ENCODE assay signal across 12 cellular contexts in genomic region chr6:13872681-13873080, GRCh38. TPM values are rescaled to one million over a fixed set of nuclear protein-coding genes. Genes with fewer than 3 reads are reported as not detected.
DNase-seq lines count a peak whose midpoint lies in the region; ATAC-seq, FAIRE-seq and TF ChIP-seq lines count a peak whose summit lies in the region.
"Had no signal": no experiment of that assay in that cellular context is flagged by ENCODE, and none has a peak within 500 bp of the region (broad histone marks: within the 10 kb centered on the region; RNA-seq: fewer than 3 reads in every experiment).

No MANE protein-coding gene starts in this region.

- intact Hi-C loops in Caco-2 (cut with micrococcal nuclease; ENCODE audit: unreplicated experiment) (loop anchor here (1.0 to 2.0 kb wide), 4 partner anchors 9 to 77 kb away; partner anchors contain the start of gene MCUR1), mucosa of descending colon (cut with DNase I, micrococcal nuclease) (no loop called here)

- peaks cover 17% of the 10 kb centered on the region for H3K4me1 ChIP-seq in Caco-2
- H3K4me1 ChIP-seq in mucosa of descending colon (ENCODE audit: low read depth) = peaks cover 10% of the 10 kb centered on the region

- no peak for ATAC-seq in WTC11
- peak; percentile 21 for ATAC-seq in mucosa of descending colon

- BruUV-seq in Caco-2 (replicated peaks; lab: Mats Ljungman, UMichigan) = no TSS peak

- no peak for DNase-seq in Caco-2
- no peak for DNase-seq in WTC11 (ENCODE audit: low spot score)
- no peak for DNase-seq in mucosa of descending colon
- DNase-seq in NCI-H1417 treated with DMSO at 0.1 percent for 48 hours (lab: John Stamatoyannopoulos, UW) = no peak
- no peak for DNase-seq in NCI-H524 treated with DMSO at 0.1 percent for 48 hours (lab: John Stamatoyannopoulos, UW)
- no peak for DNase-seq in frontal cortex (ENCODE audit: low spot score in 2 of 2)
- no peak for DNase-seq in stimulated activated naive CD4-positive, alpha-beta T cell treated with Interleukin-2 at 50 U/mL for 16 hours (lab: John Stamatoyannopoulos, UW)
- DNase-seq: DND-41, HCEC 1CT, NCI-H446, SK-N-SH had no signal

- H3K4me3 Mint-ChIP-seq in Caco-2 (ENCODE audit: unreplicated experiment) (peak overlapping the region; percentile 75), WTC11 (peak overlapping the region; percentile 66)

- FAIRE-seq in frontal cortex (lab: Jason Lieb, UNC) = no peak

- CTCF ChIA-PET in Caco-2 (lab: Charles Lee) = interaction anchor here (2.3 kb wide), 1 partner anchor 59 kb away, joined by 9 read pairs; the partner anchor contains the start of gene MCUR1
- CTCF ChIA-PET in WTC11 (lab: Charles Lee) = interaction anchor here (1.6 to 1.7 kb wide), 2 partner anchors 52 to 174 kb away, joined by 5 to 7 read pairs; partner anchors contain the start of gene RNF182

- POLR2A ChIA-PET in Caco-2 (lab: Charles Lee) (interaction anchor here (1.4 kb wide), 1 partner anchor 298 kb away, joined by 5 read pairs; the partner anchor contains the start of gene SIRT5), WTC11 (lab: Charles Lee) (interaction anchor here (1.7 kb wide), 1 partner anchor 11 kb away, joined by 6 read pairs; no protein-coding TSS in a partner anchor)

- peak overlapping the region; percentile 53 for H3K4me3 ChIP-seq in Caco-2 (ENCODE audit: low read depth, low read length)
- H3K4me3 ChIP-seq in mucosa of descending colon = no peak overlapping the region

- peak overlapping the region; percentile 75; the same call in 1 of the 2 replicates for H3K27ac ChIP-seq in C4-2B

- peaks cover 14% of the 10 kb centered on the region for H3K4me1 Mint-ChIP-seq in Caco-2 (ENCODE audit: low read depth, unreplicated experiment)
- H3K4me1 Mint-ChIP-seq in WTC11 = peaks cover 21% of the 10 kb centered on the region

- peaks cover 14% of the 10 kb centered on the region for H3K36me3 Mint-ChIP-seq in Caco-2 (ENCODE audit: insufficient read depth, unreplicated experiment)
- 0 out of 2 replicates have a peak, but pooled peaks cover 2% of the 10 kb centered on the region for H3K36me3 Mint-ChIP-seq in WTC11

- TF ChIP-seq CTCF in C4-2B (conservative IDR thresholded peaks at IDR 0.05) (no peak), Caco-2 (IDR thresholded peaks at IDR 0.05; ENCODE audit: insufficient read depth in 1 of 2, low read depth in 1 of 2, low read length in 1 of 2, severe bottlenecking in 1 of 2, unreplicated experiment in 1 of 2) (no peak), WTC11 (IDR thresholded peaks at IDR 0.05) (no peak), mucosa of descending colon (IDR thresholded peaks at IDR 0.05) (no peak)

- H3K27me3 Mint-ChIP-seq in Caco-2 (ENCODE audit: insufficient read depth, unreplicated experiment) = no peaks in the 10 kb centered on the region
- peaks cover 27% of the 10 kb centered on the region for H3K27me3 Mint-ChIP-seq in WTC11 (ENCODE audit: low read depth)

- H3K9me3 ChIP-seq in Caco-2 = no peaks in the 10 kb centered on the region
- H3K9me3 ChIP-seq in mucosa of descending colon = no peaks in the 10 kb centered on the region
- H3K9me3 ChIP-seq: SK-N-SH had no signal

- no peaks in the 10 kb centered on the region for H3K27me3 ChIP-seq in Caco-2 (replicated peaks; ENCODE audit: control insufficient read depth, insufficient read depth, low read length)

- H3K27ac Mint-ChIP-seq in Caco-2 (ENCODE audit: unreplicated experiment) = peak overlapping the region; percentile 99
- H3K27ac Mint-ChIP-seq in WTC11 = no peak overlapping the region

- no peaks in the 10 kb centered on the region for H3K36me3 ChIP-seq in Caco-2 (ENCODE audit: control insufficient read depth, insufficient read depth, low read length)
- H3K36me3 ChIP-seq in mucosa of descending colon (ENCODE audit: low read depth) = no peaks in the 10 kb centered on the region

- H3K9me3 Mint-ChIP-seq in Caco-2 (ENCODE audit: unreplicated experiment) (no peaks in the 10 kb centered on the region), WTC11 (peaks cover 16% of the 10 kb centered on the region)

TF ChIP-seq in WTC11, 78 proteins besides CTCF, POLR2A, EP300 and RAD21:
- no peak for TF ChIP-seq ZNF138 (CRISPR knock-in tag; conservative IDR thresholded peaks at IDR 0.05)
- no peak for TF ChIP-seq GABPB1 (CRISPR knock-in tag; IDR thresholded peaks at IDR 0.05)
- TF ChIP-seq ZNF317 (CRISPR knock-in tag; IDR thresholded peaks at IDR 0.05; ENCODE audit: borderline replicate concordance, low read depth) = no peak
- no peak for TF ChIP-seq NR1H2 (CRISPR knock-in tag; IDR thresholded peaks at IDR 0.05)
- TF ChIP-seq FOXJ3 (CRISPR knock-in tag; IDR thresholded peaks at IDR 0.05; ENCODE audit: borderline replicate concordance) = no peak
- TF ChIP-seq FOXP4 (CRISPR knock-in tag; IDR thresholded peaks at IDR 0.05) = no peak
- no peak for TF ChIP-seq ZBTB21 (CRISPR knock-in tag; IDR thresholded peaks at IDR 0.05; ENCODE audit: borderline replicate concordance)
- TF ChIP-seq SMAD4 (CRISPR knock-in tag; IDR thresholded peaks at IDR 0.05) = no peak
- no peak for TF ChIP-seq E2F4 (CRISPR knock-in tag; IDR thresholded peaks at IDR 0.05; ENCODE audit: borderline replicate concordance, low read depth)

RNA-seq across cellular contexts. Expression of gene RNF182, which starts 52.1 kb away (rescaled TPM):
- 0.39 and 1.1 TPM in 2 replicates for total RNA-seq in Caco-2 (2022)
- 4.4 to 7.1 TPM (median 6.7 TPM) in 3 replicates for total RNA-seq in WTC11 (2021)
- under 1 TPM in 2 of 3 donors, not detected in 1; 0.09 to 0.25 TPM for total RNA-seq in mucosa of descending colon
- total RNA-seq in frontal cortex = 35.1 TPM

RNA-seq across cellular contexts. Expression of gene MCUR1, which starts 58.3 kb away (rescaled TPM):
- total RNA-seq in Caco-2 (2022) (61.2 and 64.8 TPM in 2 replicates), WTC11 (2021) (28.1 to 31.6 TPM (median 30.4 TPM) in 3 replicates), mucosa of descending colon (10 to 100 TPM; 26.2 to 45.4 (median 33.6) TPM), frontal cortex (25.3 TPM)
